10 cellular contexts compared by ENCODE assay signal in genomic region chr9:95981741-95982390, GRCh38.
DNase-seq lines count a peak whose midpoint lies in the region; ATAC-seq and FAIRE-seq lines count a peak whose summit lies in the region.
"Had no signal": no experiment of that assay in that cellular context is flagged by ENCODE, and none has a peak within 500 bp of the region (broad histone marks: within the 10 kb centered on the region; RNA-seq: fewer than 3 reads in every experiment).

No MANE protein-coding gene starts in this region.

- H3K9me3 ChIP-seq in small intestine (ENCODE audit: control insufficient read depth, low read depth), result no peaks in the 10 kb centered on the region
- H3K9me3 ChIP-seq: vagina had no signal

- no peak for ATAC-seq in HG03460 (IDR thresholded peaks at IDR 0.05; ENCODE audit: unreplicated experiment)

- no peaks in the 10 kb centered on the region for H3K27me3 Mint-ChIP-seq in activated CD4-positive, alpha-beta T cell treated with anti-CD3 and anti-CD28 coated beads, Interleukin-2, amount 10 ng/mL, durations not matched to agents 24 days and 14 days
- no peaks in the 10 kb centered on the region for H3K27me3 Mint-ChIP-seq in activated naive CD8-positive, alpha-beta T cell treated with anti-CD3 and anti-CD28 coated beads for 36 hours

- peaks cover 52% of the 10 kb centered on the region for H3K36me3 Mint-ChIP-seq in activated CD4-positive, alpha-beta T cell treated with anti-CD3 and anti-CD28 coated beads, Interleukin-2, amount 10 ng/mL, durations not matched to agents 24 days and 14 days (ENCODE audit: low read depth)
- peaks cover 53% of the 10 kb centered on the region for H3K36me3 Mint-ChIP-seq in activated naive CD8-positive, alpha-beta T cell treated with anti-CD3 and anti-CD28 coated beads for 36 hours

- H3K4me1 ChIP-seq in small intestine (ENCODE audit: control insufficient read depth in 2 of 2, insufficient read depth in 1 of 2, low read depth in 1 of 2, low read length in 1 of 2), result no peaks in the 10 kb centered on the region
- H3K4me1 ChIP-seq: vagina had no signal

- no peak for FAIRE-seq in small intestine (lab: Jason Lieb, UNC)

- H3K4me3 Mint-ChIP-seq in activated CD4-positive, alpha-beta T cell treated with anti-CD3 and anti-CD28 coated beads, Interleukin-2, amount 10 ng/mL, durations not matched to agents 24 days and 14 days, result no peak overlapping the region
- H3K4me3 Mint-ChIP-seq in activated naive CD8-positive, alpha-beta T cell treated with anti-CD3 and anti-CD28 coated beads for 36 hours, result no peak overlapping the region

- WGBS in small intestine, 3 donors, result 54 to 69% (median 65%) methylated on average over 5 of the region's 5 CpGs

- no peaks in the 10 kb centered on the region for H3K27me3 ChIP-seq in small intestine (ENCODE audit: control insufficient read depth in 2 of 2, insufficient read depth in 2 of 2, low read length in 2 of 2)
- H3K27me3 ChIP-seq: vagina had no signal

- H3K36me3 ChIP-seq in small intestine (ENCODE audit: control insufficient read depth in 2 of 2, insufficient read depth in 2 of 2, low read length in 2 of 2), result peaks cover 0 to 2% of the 10 kb centered on the region in 2 donors
- H3K36me3 ChIP-seq: vagina had no signal

- H3K27ac Mint-ChIP-seq in activated CD4-positive, alpha-beta T cell treated with anti-CD3 and anti-CD28 coated beads, Interleukin-2, amount 10 ng/mL, durations not matched to agents 24 days and 14 days, result no peak overlapping the region
- peak overlapping the region; percentile 17 for H3K27ac Mint-ChIP-seq in activated naive CD8-positive, alpha-beta T cell treated with anti-CD3 and anti-CD28 coated beads for 36 hours

- peaks cover 12% of the 10 kb centered on the region for H3K4me1 Mint-ChIP-seq in activated CD4-positive, alpha-beta T cell treated with anti-CD3 and anti-CD28 coated beads, Interleukin-2, amount 10 ng/mL, durations not matched to agents 24 days and 14 days
- H3K4me1 Mint-ChIP-seq in activated naive CD8-positive, alpha-beta T cell treated with anti-CD3 and anti-CD28 coated beads for 36 hours, result peaks cover 29% of the 10 kb centered on the region

- intact Hi-C loops in activated CD4-positive, alpha-beta T cell treated with anti-CD3 and anti-CD28 coated beads, Interleukin-2, amount 10 ng/mL, durations not matched to agents 24 days and 14 days (cut with micrococcal nuclease), result no loop called here

- no peak overlapping the region for H3K4me3 ChIP-seq in small intestine (ENCODE audit: low read depth in 1 of 2, low read length in 2 of 2)
- H3K4me3 ChIP-seq: vagina had no signal

- no peak overlapping the region for H3K27ac ChIP-seq in small intestine (ENCODE audit: low read depth in 1 of 2, low read length in 1 of 2)
- H3K27ac ChIP-seq: vagina had no signal

- peak; percentile 69 for DNase-seq in activated CD4-positive, alpha-beta T cell treated with anti-CD3 and anti-CD28 coated beads, Interleukin-2, amount 10 ng/mL, durations not matched to agents 24 days and 14 days
- DNase-seq in activated CD4-positive, alpha-beta T cell treated with anti-CD3 and anti-CD28 coated beads for 48 hours, result no peak
- peak; percentile 74 for DNase-seq in NCI-H2171 treated with DMSO at 0.1 percent for 48 hours (lab: John Stamatoyannopoulos, UW)
- DNase-seq in activated naive CD8-positive, alpha-beta T cell treated with anti-CD3 and anti-CD28 coated beads for 36 hours, result no peak
- peak; percentile 18 for DNase-seq in small intestine
- no peak for DNase-seq in AG20443 (ENCODE audit: low spot score)
- DNase-seq in C1 segment of cervical spinal cord (lab: John Stamatoyannopoulos, UW), result no peak
- DNase-seq: activated effector memory CD4-positive, alpha-beta T cell treated with Interleukin-2 at 50 U/mL for 16 hours had no signal

- peaks cover 11% of the 10 kb centered on the region for H3K9me3 Mint-ChIP-seq in activated CD4-positive, alpha-beta T cell treated with anti-CD3 and anti-CD28 coated beads, Interleukin-2, amount 10 ng/mL, durations not matched to agents 24 days and 14 days
- peaks cover 3% of the 10 kb centered on the region for H3K9me3 Mint-ChIP-seq in activated naive CD8-positive, alpha-beta T cell treated with anti-CD3 and anti-CD28 coated beads for 36 hours

Comparison
In these comparisons a context has a peak if more than half of its experiments do, and no peak if none do; other contexts are left out.
1. DNase-seq: peak in activated CD4-positive, alpha-beta T cell treated with anti-CD3 and anti-CD28 coated beads, Interleukin-2, amount 10 ng/mL, durations not matched to agents 24 days and 14 days (single experiment), NCI-H2171 treated with DMSO at 0.1 percent for 48 hours (single experiment) and small intestine (single experiment); none in activated CD4-positive, alpha-beta T cell treated with anti-CD3 and anti-CD28 coated beads for 48 hours (single experiment), activated naive CD8-positive, alpha-beta T cell treated with anti-CD3 and anti-CD28 coated beads for 36 hours (single experiment), AG20443 (single experiment) and C1 segment of cervical spinal cord (0 of 14).